Comparison of ENCODE assay signal across 9 cellular contexts in the genomic region with DNA sequence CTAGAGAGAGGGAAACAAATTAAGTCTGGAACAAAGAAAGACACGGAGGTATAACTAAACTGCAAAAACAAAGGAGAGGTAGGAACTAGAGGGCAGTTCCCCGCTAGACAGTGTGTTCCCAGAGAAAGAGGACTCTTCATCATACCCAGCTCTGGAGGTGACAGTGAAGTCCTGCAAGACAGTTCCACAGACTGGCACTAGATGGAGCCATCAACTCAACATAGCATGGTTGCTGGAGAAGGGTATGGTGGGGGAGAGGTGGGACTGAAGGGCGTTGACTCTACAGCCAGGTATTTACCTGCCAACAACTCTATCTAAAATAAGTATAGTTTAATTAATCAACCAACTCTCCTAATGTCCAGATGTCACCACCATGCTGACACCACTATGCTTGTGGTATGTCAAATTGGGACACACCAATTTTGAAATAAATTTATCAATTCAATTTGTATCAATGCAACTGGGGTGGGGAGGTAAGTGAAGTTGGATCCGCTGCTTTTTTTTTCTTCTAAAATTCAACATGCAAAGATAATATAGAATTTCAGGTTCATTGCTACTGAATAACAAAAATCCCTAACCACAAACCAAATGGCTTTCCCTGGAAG. TPM values are rescaled to one million over a fixed set of nuclear protein-coding genes. Genes with fewer than 3 reads are reported as not detected.
DNase-seq lines count a peak whose midpoint lies in the region; ATAC-seq and TF ChIP-seq lines count a peak whose summit lies in the region.
"Had no signal": no experiment of that assay in that cellular context is flagged by ENCODE, and none has a peak within 500 bp of the region (broad histone marks: within the 10 kb centered on the region; RNA-seq: fewer than 3 reads in every experiment).

No MANE protein-coding gene starts in this region.

- no peaks in the 10 kb centered on the region for H3K36me3 ChIP-seq in body of pancreas (replicated peaks in 1 of 2; ENCODE audit: insufficient read depth in 1 of 2, low read depth in 2 of 2)
- no peaks in the 10 kb centered on the region for H3K36me3 ChIP-seq in thoracic aorta
- H3K36me3 ChIP-seq: SJSA1 had no signal

- peak overlapping the region; percentile 91 for H3K27ac Mint-ChIP-seq in CD4-positive, alpha-beta T cell

- CTCF ChIA-PET in CD4-positive, alpha-beta T cell (lab: Charles Lee): interaction anchor here (1.1 to 3.3 kb wide), 6 partner anchors 9 to 192 kb away, joined by 3 to 26 read pairs (median 10); no protein-coding TSS in a partner anchor

- intact Hi-C loops in CD4-positive, alpha-beta T cell (cut with DNase I, micrococcal nuclease): loop anchor here in 1 of 2 experiments (1.0 to 5.0 kb wide), 2 partner anchors 7 to 55 kb away; no protein-coding TSS in a partner anchor
- intact Hi-C loops in body of pancreas (cut with DNase I): no loop called here

- H3K4me3 Mint-ChIP-seq in CD4-positive, alpha-beta T cell: peak overlapping the region; percentile 83

- peaks cover 25% of the 10 kb centered on the region for H3K4me1 ChIP-seq in body of pancreas
- peaks cover 14 to 22% of the 10 kb centered on the region in 2 donors for H3K4me1 ChIP-seq in thoracic aorta (ENCODE audit: control insufficient read depth in 1 of 2, low read depth in 2 of 2)

- DNase-seq in CD4-positive, alpha-beta T cell: peak in 7 of 10 experiments; percentile 11 to 34 (median 29)
- no peak for DNase-seq in HFF-Myc (ENCODE audit: extremely low read depth, low read depth)
- DNase-seq in SKM-1 treated with dmso at 0.1 percent for 144 hours (lab: John Stamatoyannopoulos, UW; ENCODE audit: unreplicated experiment): peak; percentile 61
- peak in 3 of 4 donors; percentile 25 to 39 (median 25) for DNase-seq in body of pancreas
- peak; percentile 44 to 53 for DNase-seq in lung microvascular endothelial cell (ENCODE audit: low read depth in 2 of 2)
- DNase-seq in thoracic aorta (ENCODE audit: low spot score): no peak
- no peak for DNase-seq in coronary artery (ENCODE audit: low spot score)
- no peak for DNase-seq in NCI-H128 (lab: John Stamatoyannopoulos, UW; ENCODE audit: unreplicated experiment)

- peaks cover 95% of the 10 kb centered on the region for H3K4me1 Mint-ChIP-seq in CD4-positive, alpha-beta T cell (ENCODE audit: low read depth)

- H3K9me3 ChIP-seq in CD4-positive, alpha-beta T cell (ENCODE audit: control insufficient read depth, low read length): no peaks in the 10 kb centered on the region
- no peaks in the 10 kb centered on the region for H3K9me3 ChIP-seq in body of pancreas
- no peaks in the 10 kb centered on the region for H3K9me3 ChIP-seq in thoracic aorta

- TF ChIP-seq CTCF in CD4-positive, alpha-beta T cell (IDR thresholded peaks at IDR 0.05): peak; percentile 72
- TF ChIP-seq CTCF in HFF-Myc (IDR thresholded peaks at IDR 0.05; ENCODE audit: low read depth, low read length, missing control alignments) (peak; percentile 73), body of pancreas (IDR thresholded peaks at IDR 0.05) (peak in 6 of 7 experiments; percentile 15 to 41 (median 29)), thoracic aorta (IDR thresholded peaks at IDR 0.05) (peak; percentile 22), coronary artery (IDR thresholded peaks at IDR 0.05) (no peak)

- WGBS in body of pancreas, 2 donors: 76 to 83% methylated on average over 4 of the region's 4 CpGs

- no peaks in the 10 kb centered on the region for H3K27me3 ChIP-seq in CD4-positive, alpha-beta T cell (ENCODE audit: control insufficient read depth, insufficient read depth, low read length)
- H3K27me3 ChIP-seq in body of pancreas (no peaks in the 10 kb centered on the region), thoracic aorta (replicated peaks; ENCODE audit: insufficient read depth) (no peaks in the 10 kb centered on the region)
- H3K27me3 ChIP-seq: SJSA1 had no signal

- H3K4me3 ChIP-seq in HFF-Myc (replicated peaks; ENCODE audit: low read depth, low read length) (no peak overlapping the region), body of pancreas (no peak overlapping the region), thoracic aorta (no peak overlapping the region), coronary artery (no peak overlapping the region)
- H3K4me3 ChIP-seq: SJSA1 had no signal

- peak overlapping the region; percentile 80 for H3K27ac ChIP-seq in CD4-positive, alpha-beta T cell (ENCODE audit: low read depth, low read length)
- H3K27ac ChIP-seq in body of pancreas (peak overlapping the region in 1 of 4 donors; percentile 48), thoracic aorta (no peak overlapping the region), coronary artery (no peak overlapping the region)
- H3K27ac ChIP-seq: SJSA1 had no signal

- no peaks in the 10 kb centered on the region for H3K27me3 Mint-ChIP-seq in CD4-positive, alpha-beta T cell

- peak; percentile 19 for ATAC-seq in CD4-positive, alpha-beta T cell (ENCODE audit: poor library complexity)
- no peak for ATAC-seq in body of pancreas
- ATAC-seq in thoracic aorta (ENCODE audit: insufficient number of reproducible peaks, low FRiP score, low read depth): no peak

- no peak for TF ChIP-seq POLR2A in body of pancreas (IDR thresholded peaks at IDR 0.05)

- peaks cover 2% of the 10 kb centered on the region for H3K9me3 Mint-ChIP-seq in CD4-positive, alpha-beta T cell

- H3K36me3 Mint-ChIP-seq in CD4-positive, alpha-beta T cell (ENCODE audit: low read depth): peaks cover 77% of the 10 kb centered on the region

- POLR2A ChIA-PET in CD4-positive, alpha-beta T cell (lab: Charles Lee): interaction anchor here (0.7 to 5.5 kb wide), 5 partner anchors 9 to 52 kb away, joined by 3 to 91 read pairs (median 5); partner anchors contain the start of gene BACH2

RNA-seq across cellular contexts. Expression of gene BACH2, which starts 9.7 kb away (rescaled TPM):
- 100 to 1,000 TPM; 157 to 170 TPM for total RNA-seq in CD4-positive, alpha-beta T cell
- 1 to 10 TPM; 2.1 to 3.3 TPM for total RNA-seq in body of pancreas
- 2.8 TPM in 2 replicates for total RNA-seq in lung microvascular endothelial cell
- 10 to 100 TPM in 1 of 2 donors, 1 to 10 TPM in 1; 6.1 to 17.8 TPM for total RNA-seq in thoracic aorta

Comparison
In these comparisons a context has a peak if more than half of its experiments do, and no peak if none do; other contexts are left out.
1. DNase-seq: peak in CD4-positive, alpha-beta T cell (7 of 10), SKM-1 treated with dmso at 0.1 percent for 144 hours (single experiment), body of pancreas (3 of 4) and lung microvascular endothelial cell (2 of 2); none in HFF-Myc (single experiment), thoracic aorta (single experiment), coronary artery (single experiment) and NCI-H128 (single experiment).
2. RNA of gene BACH2, which starts 9.7 kb away (total RNA-seq): 157 to 170 TPM in CD4-positive, alpha-beta T cell; 6.1 to 17.8 TPM in thoracic aorta, 2.1 to 3.3 TPM in body of pancreas and 2.8 TPM in lung microvascular endothelial cell; every median in the first group is over 4 times any median in the second.